In the genomic region with DNA sequence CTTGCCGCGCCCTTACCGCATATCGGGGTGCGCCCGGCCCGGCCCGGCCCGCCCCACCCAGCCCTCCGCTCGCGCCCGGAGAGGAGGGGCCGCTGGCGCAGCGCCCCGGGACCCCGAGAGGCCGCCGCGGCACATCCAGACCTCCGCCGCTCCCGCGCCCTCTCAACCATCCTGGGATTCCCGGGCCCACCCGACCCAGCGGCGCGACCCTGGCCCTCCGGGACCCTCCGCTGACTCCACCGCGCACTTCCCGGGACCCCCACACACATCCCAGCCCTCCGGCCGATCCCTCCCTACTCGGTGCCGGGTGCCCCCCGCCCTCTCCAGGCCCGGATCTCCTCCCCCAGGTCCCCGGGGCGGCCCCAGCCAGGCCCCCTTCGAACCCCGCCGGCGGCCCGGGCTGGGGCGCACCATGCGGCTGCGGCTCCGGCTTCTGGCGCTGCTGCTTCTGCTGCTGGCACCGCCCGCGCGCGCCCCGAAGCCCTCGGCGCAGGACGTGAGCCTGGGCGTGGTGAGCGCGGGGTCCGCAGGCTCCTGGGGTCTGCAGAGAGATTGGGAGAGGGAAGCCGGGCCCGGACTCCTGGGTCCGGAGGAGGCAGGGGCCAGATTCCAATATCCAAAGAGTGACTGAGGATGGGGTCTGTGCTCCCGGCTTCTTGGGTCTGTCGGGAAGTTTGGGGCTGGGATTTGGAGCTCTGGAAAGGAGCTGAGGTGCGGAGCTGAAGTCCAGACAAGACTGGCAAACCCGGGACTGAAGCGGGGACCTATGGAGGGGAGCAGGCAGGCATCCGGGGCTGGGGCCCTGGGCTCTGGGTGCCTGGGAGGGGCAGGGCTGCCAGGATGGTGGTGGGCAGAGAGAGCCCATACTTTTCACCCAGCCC, we compare ENCODE assay signal across 8 cellular contexts. TPM values are rescaled to one million over a fixed set of nuclear protein-coding genes. Genes with fewer than 3 reads are reported as not detected.
DNase-seq lines count a peak whose midpoint lies in the region; ATAC-seq and TF ChIP-seq lines count a peak whose summit lies in the region.

MMP25 (plus strand) TSS at position 56 of the 881 bp plus-strand sequence; CDS start at position 413, 357 bp downstream.

- H3K36me3 ChIP-seq in HEK293 (ENCODE audit: control insufficient read depth in 2 of 2, insufficient read depth in 1 of 2, low read length in 2 of 2) (no peaks in the 10 kb centered on the region), iPS DF 6.9 (ENCODE audit: control insufficient read depth, insufficient read depth, low read length) (0 out of 2 replicates have a peak, but pooled peaks cover 3% of the 10 kb centered on the region), smooth muscle cell (ENCODE audit: low read depth) (no peaks in the 10 kb centered on the region)

- H3K27me3 ChIP-seq in iPS DF 6.9 (ENCODE audit: control insufficient read depth, insufficient read depth, low read length) (no peaks in the 10 kb centered on the region), smooth muscle cell (ENCODE audit: low read depth) (peaks cover 74% of the 10 kb centered on the region)

- H3K27ac ChIP-seq in HEK293 (ENCODE audit: extremely low read depth, low read depth, low read length) (no peak within 1 kb of the TSS), iPS DF 6.9 (ENCODE audit: low read length) (no peak within 1 kb of the TSS), smooth muscle cell (ENCODE audit: low read depth) (no peak within 1 kb of the TSS)

- peaks cover 0 to 2% of the 10 kb centered on the region in 2 donors for H3K36me3 Mint-ChIP-seq in activated T-cell treated with anti-CD3 and anti-CD28 coated beads, Interleukin-2, amount 50 U/mL, for 72 hours (ENCODE audit: insufficient read depth in 2 of 2)

- H3K9me3 ChIP-seq in HEK293 (ENCODE audit: control insufficient read depth, insufficient read depth, low read depth, low read length) = no peaks in the 10 kb centered on the region
- no peaks in the 10 kb centered on the region for H3K9me3 ChIP-seq in iPS DF 6.9 (ENCODE audit: control insufficient read depth, insufficient read depth, low read length)
- H3K9me3 ChIP-seq in smooth muscle cell (replicated peaks; ENCODE audit: low read depth) = no peaks in the 10 kb centered on the region

- TF ChIP-seq CTCF in HEK293 (tag by site-specific recombination; IDR thresholded peaks at IDR 0.05) (no peak), smooth muscle cell (IDR thresholded peaks at IDR 0.05; ENCODE audit: borderline replicate concordance, insufficient read depth, poor library complexity, severe bottlenecking) (no peak)

- CTCF ChIA-PET in HEK293 (lab: Yijun Ruan, JAX) = interaction anchor here (1.9 to 2.0 kb wide), 2 partner anchors 15 to 19 kb away, joined by 9 to 22 read pairs; no protein-coding TSS in a partner anchor

- H3K27me3 Mint-ChIP-seq in activated T-cell treated with anti-CD3 and anti-CD28 coated beads, Interleukin-2, amount 50 U/mL, for 72 hours (ENCODE audit: low read depth) = peaks cover 43% of the 10 kb centered on the region

- H3F3A ChIP-seq in smooth muscle cell (ENCODE audit: low read depth) = no peaks in the 10 kb centered on the region

- no peak within 1 kb of the TSS for H3K9ac ChIP-seq in smooth muscle cell (ENCODE audit: low read depth)

- H3K4me1 ChIP-seq in HEK293 (ENCODE audit: control insufficient read depth, insufficient read depth, low read length) (no peaks in the 10 kb centered on the region), iPS DF 6.9 (ENCODE audit: control insufficient read depth, insufficient read depth, low read length) (peaks cover 1% of the 10 kb centered on the region; the same call in 1 of the 2 replicates), smooth muscle cell (ENCODE audit: low read depth) (peaks cover 11% of the 10 kb centered on the region)

- H3K79me2 ChIP-seq in smooth muscle cell (ENCODE audit: low read depth) = no peaks in the 10 kb centered on the region

- H3K4me1 Mint-ChIP-seq in activated T-cell treated with anti-CD3 and anti-CD28 coated beads, Interleukin-2, amount 50 U/mL, for 72 hours (ENCODE audit: low read depth) = peaks cover 37% of the 10 kb centered on the region

- H4K20me1 ChIP-seq in smooth muscle cell (ENCODE audit: low read depth) = no peaks in the 10 kb centered on the region

- H3K27ac Mint-ChIP-seq in activated T-cell treated with anti-CD3 and anti-CD28 coated beads, Interleukin-2, amount 50 U/mL, for 72 hours = no peak within 1 kb of the TSS

- H3K4me3 Mint-ChIP-seq in activated T-cell treated with anti-CD3 and anti-CD28 coated beads, Interleukin-2, amount 50 U/mL, for 72 hours = peak within 1 kb of the TSS; percentile 82 to 86

- H3K4me2 ChIP-seq in smooth muscle cell = peak within 1 kb of the TSS; percentile 93

- POLR2A ChIA-PET in HEK293 (lab: Yijun Ruan, JAX) = interaction anchor here (0.7 to 1.4 kb wide), 3 partner anchors 17 to 101 kb away, joined by 4 to 11 read pairs (median 4); no protein-coding TSS in a partner anchor

- H3K4me3 ChIP-seq in HEK293 (ENCODE audit: low read depth, low read length) = peak within 1 kb of the TSS; percentile 48
- peak within 1 kb of the TSS; percentile 60 for H3K4me3 ChIP-seq in iPS DF 6.9 (ENCODE audit: low read length)
- H3K4me3 ChIP-seq in smooth muscle cell = peak within 1 kb of the TSS; percentile 54

- peak; percentile 19 to 29 for ATAC-seq in activated T-cell treated with anti-CD3 and anti-CD28 coated beads, Interleukin-2, amount 50 U/mL, for 72 hours (replicated peaks in 1 of 2)
- no peak for ATAC-seq in HG03521 (IDR thresholded peaks at IDR 0.05; ENCODE audit: unreplicated experiment)

- H3K9me3 Mint-ChIP-seq in activated T-cell treated with anti-CD3 and anti-CD28 coated beads, Interleukin-2, amount 50 U/mL, for 72 hours = no peaks in the 10 kb centered on the region

- H2AFZ ChIP-seq in smooth muscle cell (ENCODE audit: low read depth) = no peak within 1 kb of the TSS

- no CpG with 5 or more reads among the region's 75 CpGs for WGBS in iPS DF 6.9 (ENCODE audit: insufficient coverage, insufficient read length)
- 1% methylated on average over 34 of the region's 75 CpGs for WGBS in smooth muscle cell (ENCODE audit: low lambda C conversion rate)

- peak in 1 of 2 donors; percentile 45 for DNase-seq in activated T-cell treated with anti-CD3 and anti-CD28 coated beads, Interleukin-2, amount 50 U/mL, for 72 hours
- DNase-seq in iPS DF 6.9 (ENCODE audit: low read depth, low spot score) (no peak), smooth muscle cell (lab: John Stamatoyannopoulos, UW; ENCODE audit: unreplicated experiment) (no peak), NCI-H446 (lab: John Stamatoyannopoulos, UW) (no peak), NCI-H526 (lab: John Stamatoyannopoulos, UW) (no peak), AG08395 (ENCODE audit: low spot score) (no peak)

TF ChIP-seq in HEK293, 187 proteins besides CTCF, POLR2A, EP300 and RAD21:
- TF ChIP-seq ZBTB20 (tag by site-specific recombination; IDR thresholded peaks at IDR 0.05) (peak; percentile 49; the same call in 1 of the 2 replicates), ZNF140 (tag by site-specific recombination; IDR thresholded peaks at IDR 0.05) (no peak)

RNA-seq across cellular contexts. Expression of gene MMP25, which starts in this region (rescaled TPM):
- 1 to 10 TPM; 2.3 to 5.2 TPM for total RNA-seq in activated T-cell treated with anti-CD3 and anti-CD28 coated beads, Interleukin-2, amount 50 U/mL, for 72 hours
- 0.36 and 0.90 TPM in 2 replicates for total RNA-seq in smooth muscle cell
- 1.3 and 3.5 TPM in 2 replicates for polyA plus RNA-seq in smooth muscle cell
